ENCODE assay signal across 38 cellular contexts in the genomic region with DNA sequence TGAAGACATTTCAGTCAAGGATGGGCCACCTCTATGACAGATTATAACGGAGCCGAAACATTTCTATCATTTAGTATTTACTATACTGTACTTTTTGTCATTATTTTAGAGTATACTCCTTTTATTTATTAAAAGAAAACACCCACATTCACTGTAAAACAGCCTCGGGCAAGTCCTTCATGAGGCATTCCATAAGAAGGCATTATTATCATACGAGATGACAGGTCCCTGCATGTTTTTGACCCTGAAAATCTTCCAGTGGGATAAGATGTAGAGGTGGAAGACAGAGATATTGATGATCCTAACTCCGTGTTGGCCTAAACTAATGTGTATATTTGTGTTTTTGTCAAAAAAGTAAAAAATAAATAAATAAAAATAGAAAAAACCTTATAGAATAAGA.
"Had no signal": no experiment of that assay in that cellular context is flagged by ENCODE, and none has a peak within 500 bp of the region (broad histone marks: within the 10 kb centered on the region; RNA-seq: fewer than 3 reads in every experiment).

No MANE protein-coding gene starts in this region.

- H3K27ac Mint-ChIP-seq: activated B cell treated with CpG ODN at 0.5 μM for 24 hours; activated CD4-positive, alpha-beta memory T cell treated with anti-CD3 and anti-CD28 coated beads for 36 hours; activated CD4-positive, alpha-beta T cell treated with anti-CD3 and anti-CD28 coated beads, Interleukin-2, amount 10 ng/mL, durations not matched to agents 24 days and 14 days; activated CD8-positive, alpha-beta T cell treated with anti-CD3 and anti-CD28 coated beads for 36 hours; activated naive CD4-positive, alpha-beta T cell treated with anti-CD3 and anti-CD28 coated beads for 36 hours; activated naive CD4-positive, alpha-beta T cell treated with anti-CD3 and anti-CD28 coated beads, Interleukin-2, amount 50 U/mL, for 72 hours; activated naive CD8-positive, alpha-beta T cell treated with anti-CD3 and anti-CD28 coated beads for 36 hours; activated T-cell treated with anti-CD3 and anti-CD28 coated beads, Interleukin-2, amount 50 U/mL, for 72 hours; activated T-helper 1 cell treated with anti-CD3 and anti-CD28 coated beads, Interleukin-12 subunit alpha, Interleukin-12 subunit beta, Interleukin-2, Interleukin-4 antibody, amounts not matched to agents 30 ng/mL and 10 ng/mL and 1 ng/mL, durations not matched to agents 14 hours and 24 hours and 36 hours; T-helper 1 cell treated with Interleukin-12 subunit alpha and Interleukin-12 subunit beta and Interleukin-4 antibody, amounts not matched to agents 30 μg/mL and 1 μg/mL, for 36 hours; T-helper 2 cell treated with Interferon-gamma antibody and Interleukin-4, amounts not matched to agents 5 μg/mL and 100 μg/mL, for 36 hours had no signal

- H3K27ac ChIP-seq: adrenal gland, body of pancreas, brain microvascular endothelial cell, breast epithelium, cardiac muscle cell, VCaP had no signal

- H3K4me3 ChIP-seq: adrenal gland, body of pancreas, breast epithelium, cardiac muscle cell had no signal

- H3K27me3 Mint-ChIP-seq: activated CD8-positive, alpha-beta T cell treated with anti-CD3 and anti-CD28 coated beads for 36 hours; activated naive CD8-positive, alpha-beta T cell treated with anti-CD3 and anti-CD28 coated beads for 36 hours; central memory CD8-positive, alpha-beta T cell had no signal

- H3K4me3 Mint-ChIP-seq: activated B cell treated with CpG ODN at 0.5 μM for 24 hours; activated CD4-positive, alpha-beta memory T cell treated with anti-CD3 and anti-CD28 coated beads for 36 hours; activated CD4-positive, alpha-beta T cell treated with anti-CD3 and anti-CD28 coated beads, Interleukin-2, amount 10 ng/mL, durations not matched to agents 24 days and 14 days; activated CD8-positive, alpha-beta T cell treated with anti-CD3 and anti-CD28 coated beads for 36 hours; activated naive CD4-positive, alpha-beta T cell treated with anti-CD3 and anti-CD28 coated beads for 36 hours; activated naive CD8-positive, alpha-beta T cell treated with anti-CD3 and anti-CD28 coated beads for 36 hours; activated T-cell treated with anti-CD3 and anti-CD28 coated beads, Interleukin-2, amount 50 U/mL, for 4 hours; activated T-cell treated with anti-CD3 and anti-CD28 coated beads, Interleukin-2, amount 50 U/mL, for 72 hours; activated T-helper 1 cell treated with anti-CD3 and anti-CD28 coated beads, Interleukin-12 subunit alpha, Interleukin-12 subunit beta, Interleukin-2, Interleukin-4 antibody, amounts not matched to agents 30 ng/mL and 10 ng/mL and 1 ng/mL, durations not matched to agents 14 hours and 24 hours and 36 hours; central memory CD8-positive, alpha-beta T cell; T-helper 1 cell treated with Interleukin-12 subunit alpha and Interleukin-12 subunit beta and Interleukin-4 antibody, amounts not matched to agents 30 μg/mL and 1 μg/mL, for 36 hours; T-helper 2 cell treated with Interferon-gamma antibody and Interleukin-4, amounts not matched to agents 5 μg/mL and 100 μg/mL, for 36 hours had no signal

- H3K4me1 ChIP-seq: adrenal gland, body of pancreas, breast epithelium had no signal

- FAIRE-seq: astrocyte had no signal

- H3K27me3 ChIP-seq: adrenal gland, brain microvascular endothelial cell, breast epithelium had no signal

- ATAC-seq: activated CD8-positive, alpha-beta T cell treated with anti-CD3 and anti-CD28 coated beads for 36 hours; activated naive CD4-positive, alpha-beta T cell treated with anti-CD3 and anti-CD28 coated beads, Interleukin-2, amount 50 U/mL, for 72 hours; activated T-cell treated with anti-CD3 and anti-CD28 coated beads, Interleukin-2, amount 50 U/mL, for 4 hours; activated T-cell treated with anti-CD3 and anti-CD28 coated beads, Interleukin-2, amount 50 U/mL, for 72 hours; body of pancreas had no signal

- H3K36me3 Mint-ChIP-seq: activated CD4-positive, alpha-beta memory T cell treated with anti-CD3 and anti-CD28 coated beads for 36 hours; activated naive CD4-positive, alpha-beta T cell treated with anti-CD3 and anti-CD28 coated beads, Interleukin-2, amount 50 U/mL, for 72 hours; activated naive CD8-positive, alpha-beta T cell treated with anti-CD3 and anti-CD28 coated beads for 36 hours had no signal

- DNase-seq: activated B cell treated with CpG ODN at 0.5 μM for 24 hours; activated CD4-positive, alpha-beta memory T cell treated with anti-CD3 and anti-CD28 coated beads for 36 hours; activated CD4-positive, alpha-beta T cell treated with anti-CD3 and anti-CD28 coated beads for 4 hours; activated CD4-positive, alpha-beta T cell treated with anti-CD3 and anti-CD28 coated beads, Interleukin-2, amount 10 ng/mL, durations not matched to agents 24 days and 14 days; activated CD4-positive, alpha-beta T cell treated with anti-CD3 and anti-CD28 coated beads, Interleukin-2, amount 50 U/mL, for 1 hour; activated CD4-positive, alpha-beta T cell treated with anti-CD3 and anti-CD28 coated beads, Interleukin-2, amount 50 U/mL, for 4 hours; activated CD4-positive, CD25-positive, alpha-beta regulatory T cell treated with anti-CD3 and anti-CD28 coated beads, Interleukin-2, amount 50 U/mL, for 72 hours; activated CD8-positive, alpha-beta memory T cell treated with anti-CD3 and anti-CD28 coated beads, Interleukin-2, amount 50 U/mL, for 4 hours; activated CD8-positive, alpha-beta T cell treated with anti-CD3 and anti-CD28 coated beads for 36 hours; activated effector memory CD4-positive, alpha-beta T cell treated with anti-CD3 and anti-CD28 coated beads, Interleukin-2, amount 50 U/mL, for 16 hours; activated gamma-delta T cell treated with Interleukin-2 at 50 U/mL for 16 hours; activated naive CD4-positive, alpha-beta T cell; activated naive CD4-positive, alpha-beta T cell treated with anti-CD3 and anti-CD28 coated beads for 36 hours; activated naive CD4-positive, alpha-beta T cell treated with anti-CD3 and anti-CD28 coated beads, Interleukin-2, amount 50 U/mL, for 16 hours; activated naive CD8-positive, alpha-beta T cell treated with anti-CD3 and anti-CD28 coated beads for 36 hours; activated T-cell treated with anti-CD3 and anti-CD28 coated beads for 4 hours; activated T-cell treated with anti-CD3 and anti-CD28 coated beads, Interleukin-2, amount 50 U/mL, for 1 hour; activated T-cell treated with anti-CD3 and anti-CD28 coated beads, Interleukin-2, amount 50 U/mL, for 4 hours; activated T-cell treated with anti-CD3 and anti-CD28 coated beads, Interleukin-2, amount 50 U/mL, for 72 hours; adrenal gland; amniotic stem cell; aorta; body of pancreas; brain microvascular endothelial cell; caudate nucleus; SW 1271; T-helper 1 cell; T-helper 2 cell; T-helper 9 cell had no signal

- H3K9me3 ChIP-seq: adrenal gland, body of pancreas, breast epithelium had no signal

- H3K9me3 Mint-ChIP-seq: activated B cell treated with CpG ODN at 0.5 μM for 24 hours; activated CD4-positive, alpha-beta memory T cell treated with anti-CD3 and anti-CD28 coated beads for 36 hours; activated CD4-positive, alpha-beta T cell treated with anti-CD3 and anti-CD28 coated beads, Interleukin-2, amount 10 ng/mL, durations not matched to agents 24 days and 14 days; activated CD8-positive, alpha-beta T cell treated with anti-CD3 and anti-CD28 coated beads for 36 hours; activated naive CD4-positive, alpha-beta T cell treated with anti-CD3 and anti-CD28 coated beads for 36 hours; activated naive CD8-positive, alpha-beta T cell treated with anti-CD3 and anti-CD28 coated beads for 36 hours; activated T-cell treated with anti-CD3 and anti-CD28 coated beads, Interleukin-2, amount 50 U/mL, for 4 hours; activated T-cell treated with anti-CD3 and anti-CD28 coated beads, Interleukin-2, amount 50 U/mL, for 72 hours; activated T-helper 1 cell treated with anti-CD3 and anti-CD28 coated beads, Interleukin-12 subunit alpha, Interleukin-12 subunit beta, Interleukin-2, Interleukin-4 antibody, amounts not matched to agents 30 ng/mL and 10 ng/mL and 1 ng/mL, durations not matched to agents 14 hours and 24 hours and 36 hours; central memory CD8-positive, alpha-beta T cell; T-helper 1 cell treated with Interleukin-12 subunit alpha and Interleukin-12 subunit beta and Interleukin-4 antibody, amounts not matched to agents 30 μg/mL and 1 μg/mL, for 36 hours; T-helper 2 cell treated with Interferon-gamma antibody and Interleukin-4, amounts not matched to agents 5 μg/mL and 100 μg/mL, for 36 hours had no signal

- H3K36me3 ChIP-seq: adrenal gland, brain microvascular endothelial cell, breast epithelium, cardiac muscle cell had no signal
